In genomic region chr7:2730846-2731770, GRCh38 we compare ENCODE assay signal across 15 cellular contexts. TPM values are rescaled to one million over a fixed set of nuclear protein-coding genes. Genes with fewer than 3 reads are reported as not detected.
DNase-seq lines count a peak whose midpoint lies in the region; ATAC-seq and TF ChIP-seq lines count a peak whose summit lies in the region.
"Had no signal": no experiment of that assay in that cellular context is flagged by ENCODE, and none has a peak within 500 bp of the region (broad histone marks: within the 10 kb centered on the region; RNA-seq: fewer than 3 reads in every experiment).

No MANE protein-coding gene starts in this region.

- no peak overlapping the region for H2AFZ ChIP-seq in DND-41 (ENCODE audit: low read depth, low read length)
- no peak overlapping the region for H2AFZ ChIP-seq in Loucy (ENCODE audit: low read length)
- no peak overlapping the region for H2AFZ ChIP-seq in neural progenitor cell (replicated peaks)

- H3K9me3 Mint-ChIP-seq in neural progenitor cell = no peaks in the 10 kb centered on the region
- H3K9me3 Mint-ChIP-seq: activated CD4-positive, alpha-beta T cell treated with anti-CD3 and anti-CD28 coated beads, Interleukin-2, amount 10 ng/mL, durations not matched to agents 7 days and 5 days; nephron had no signal

- no peak overlapping the region for H3K9ac ChIP-seq in DND-41 (ENCODE audit: low read depth, low read length)
- H3K9ac ChIP-seq in Loucy (ENCODE audit: low read depth, low read length, poor library complexity, severe bottlenecking) = peak overlapping the region; percentile 83
- no peak overlapping the region for H3K9ac ChIP-seq in neural progenitor cell

- H3K4me2 ChIP-seq in DND-41 (ENCODE audit: insufficient read depth, low read length) (no peak overlapping the region), Loucy (ENCODE audit: low read depth, low read length, poor library complexity, severe bottlenecking) (peak overlapping the region; percentile 64), neural progenitor cell (no peak overlapping the region)

- DNase-seq in DND-41 = no peak
- DNase-seq in esophagus squamous epithelium (lab: John Stamatoyannopoulos, UW) = no peak
- DNase-seq in sigmoid colon = peak; percentile 66
- DNase-seq in neural progenitor cell (ENCODE audit: low spot score) = no peak
- DNase-seq in SHP77 (lab: John Stamatoyannopoulos, UW) = no peak
- no peak for DNase-seq in COLO668 (lab: John Stamatoyannopoulos, UW; ENCODE audit: unreplicated experiment)
- DNase-seq: activated CD4-positive, alpha-beta T cell treated with anti-CD3 and anti-CD28 coated beads, Interleukin-2, amount 10 ng/mL, durations not matched to agents 7 days and 5 days; activated naive CD4-positive, alpha-beta T cell treated with Interleukin-2 at 50 U/mL for 16 hours; lower lobe of right lung; NCI-H1092; SHP77 treated with DMSO at 0.1 percent for 48 hours; stimulated activated naive B cell treated with anti-CD40 and anti-IgM and Interleukin-4, amounts not matched to agents 10 μg/mL and 1 μg/mL and 100 μg/mL, for 72 hours; T1000 had no signal

- peaks cover 37% of the 10 kb centered on the region for H3K4me1 ChIP-seq in DND-41 (ENCODE audit: insufficient read depth, low read length)
- peaks cover 44% of the 10 kb centered on the region for H3K4me1 ChIP-seq in Loucy (ENCODE audit: insufficient read depth, low read length, poor library complexity, severe bottlenecking)
- H3K4me1 ChIP-seq in esophagus squamous epithelium = peaks cover 17 to 58% (median 17%) of the 10 kb centered on the region in 3 donors
- H3K4me1 ChIP-seq in sigmoid colon = peaks cover 0 to 73% (median 64%) of the 10 kb centered on the region in 4 donors
- no peaks in the 10 kb centered on the region for H3K4me1 ChIP-seq in neural progenitor cell

- H3K4me3 Mint-ChIP-seq in neural progenitor cell = no peak overlapping the region
- H3K4me3 Mint-ChIP-seq: activated CD4-positive, alpha-beta T cell treated with anti-CD3 and anti-CD28 coated beads, Interleukin-2, amount 10 ng/mL, durations not matched to agents 7 days and 5 days; stimulated activated naive B cell treated with anti-CD40 and anti-IgM and Interleukin-4, amounts not matched to agents 10 μg/mL and 1 μg/mL and 100 μg/mL, for 72 hours had no signal

- H3K4me1 Mint-ChIP-seq in neural progenitor cell = peaks cover 10% of the 10 kb centered on the region

- TF ChIP-seq CTCF in DND-41 (IDR thresholded peaks at IDR 0.05; ENCODE audit: borderline replicate concordance, extremely low read depth, low read length, poor library complexity, severe bottlenecking) (no peak), Loucy (conservative IDR thresholded peaks at IDR 0.05; ENCODE audit: low read length) (no peak), esophagus squamous epithelium (IDR thresholded peaks at IDR 0.05) (no peak), sigmoid colon (IDR thresholded peaks at IDR 0.05) (no peak), neural progenitor cell (IDR thresholded peaks at IDR 0.05) (no peak)

- H3K27ac ChIP-seq in DND-41 (ENCODE audit: low read length) = peak overlapping the region; percentile 7
- peak overlapping the region in 3 of 4 donors; percentile 68 to 72 (median 70) for H3K27ac ChIP-seq in esophagus squamous epithelium
- H3K27ac ChIP-seq in sigmoid colon = peak overlapping the region in 3 of 4 donors; percentile 82 to 92 (median 90)
- H3K27ac ChIP-seq in neural progenitor cell = no peak overlapping the region
- H3K27ac ChIP-seq: lower lobe of right lung had no signal

- 90 to 91% methylated on average over 28 to 39 of the region's 45 CpGs for WGBS in esophagus squamous epithelium, 2 donors
- WGBS in sigmoid colon, 2 donors = 96 to 97% methylated on average over 45 of the region's 45 CpGs

- H3K9me3 ChIP-seq in DND-41 (ENCODE audit: insufficient read depth, low read length, severe bottlenecking) (no peaks in the 10 kb centered on the region), Loucy (ENCODE audit: insufficient read depth, low read depth, low read length) (no peaks in the 10 kb centered on the region), esophagus squamous epithelium (peaks cover 0 to 10% (median 0%) of the 10 kb centered on the region in 3 donors), sigmoid colon (no peaks in the 10 kb centered on the region), neural progenitor cell (ENCODE audit: low read depth) (no peaks in the 10 kb centered on the region)
- H3K9me3 ChIP-seq: lower lobe of right lung had no signal

- no peaks in the 10 kb centered on the region for H3K9me2 ChIP-seq in Loucy (replicated peaks; ENCODE audit: low read depth, low read length)

- peaks cover 33% of the 10 kb centered on the region for H3K36me3 Mint-ChIP-seq in neural progenitor cell

- TF ChIP-seq POLR2A in esophagus squamous epithelium (IDR thresholded peaks at IDR 0.05) (no peak), sigmoid colon (IDR thresholded peaks at IDR 0.05) (no peak)

- H3F3A ChIP-seq in Loucy (ENCODE audit: low read depth) = peaks cover 9% of the 10 kb centered on the region
- H3F3A ChIP-seq in neural progenitor cell (ENCODE audit: low read depth) = no peaks in the 10 kb centered on the region

- H3K4me3 ChIP-seq in DND-41 (ENCODE audit: low read depth in 1 of 2, low read length in 2 of 2) (no peak overlapping the region), Loucy (ENCODE audit: low read length, poor library complexity, severe bottlenecking) (no peak overlapping the region), esophagus squamous epithelium (no peak overlapping the region), sigmoid colon (no peak overlapping the region), neural progenitor cell (no peak overlapping the region)
- H3K4me3 ChIP-seq: lower lobe of right lung had no signal

- H3K27me3 Mint-ChIP-seq in neural progenitor cell (ENCODE audit: insufficient read depth, low read depth) = peaks cover 2% of the 10 kb centered on the region
- H3K27me3 Mint-ChIP-seq: activated CD4-positive, alpha-beta T cell treated with anti-CD3 and anti-CD28 coated beads, Interleukin-2, amount 10 ng/mL, durations not matched to agents 7 days and 5 days; stimulated activated naive B cell treated with anti-CD40 and anti-IgM and Interleukin-4, amounts not matched to agents 10 μg/mL and 1 μg/mL and 100 μg/mL, for 72 hours had no signal

- H3K36me3 ChIP-seq in DND-41 (ENCODE audit: insufficient read depth, low read length) (peaks cover 34% of the 10 kb centered on the region), Loucy (ENCODE audit: insufficient read depth, low read length) (peaks cover 66% of the 10 kb centered on the region; the same call in 1 of the 2 replicates), esophagus squamous epithelium (peaks cover 0 to 27% (median 0%) of the 10 kb centered on the region in 3 donors), sigmoid colon (peaks cover 0 to 22% (median 2%) of the 10 kb centered on the region in 4 donors), neural progenitor cell (peaks cover 4% of the 10 kb centered on the region)

- no peak overlapping the region for H3K27ac Mint-ChIP-seq in neural progenitor cell
- H3K27ac Mint-ChIP-seq: activated CD4-positive, alpha-beta T cell treated with anti-CD3 and anti-CD28 coated beads, Interleukin-2, amount 10 ng/mL, durations not matched to agents 7 days and 5 days had no signal

- H3K79me2 ChIP-seq in DND-41 (ENCODE audit: insufficient read depth, low read length) (peaks cover 12% of the 10 kb centered on the region; the same call in 1 of the 2 replicates), Loucy (ENCODE audit: insufficient read depth, low read length) (peaks cover 45% of the 10 kb centered on the region), neural progenitor cell (ENCODE audit: low read depth) (no peaks in the 10 kb centered on the region)

- TF ChIP-seq EP300 in sigmoid colon (IDR thresholded peaks at IDR 0.05) = no peak

- no peaks in the 10 kb centered on the region for H3K27me3 ChIP-seq in DND-41 (ENCODE audit: insufficient read depth, low read length, poor library complexity)
- no peaks in the 10 kb centered on the region for H3K27me3 ChIP-seq in Loucy (ENCODE audit: insufficient read depth, low read length, poor library complexity, severe bottlenecking)
- H3K27me3 ChIP-seq in esophagus squamous epithelium = no peaks in the 10 kb centered on the region
- no peaks in the 10 kb centered on the region for H3K27me3 ChIP-seq in sigmoid colon
- no peaks in the 10 kb centered on the region for H3K27me3 ChIP-seq in neural progenitor cell

- no peak for ATAC-seq in DND-41 (ENCODE audit: insufficient read depth, low read depth)
- ATAC-seq: stimulated activated naive B cell treated with anti-CD40 and anti-IgM and Interleukin-4, amounts not matched to agents 10 μg/mL and 1 μg/mL and 100 μg/mL, for 72 hours had no signal

- H4K20me1 ChIP-seq in DND-41 (ENCODE audit: insufficient read depth, low read length) (no peaks in the 10 kb centered on the region), Loucy (ENCODE audit: insufficient read depth, low read length, poor library complexity, severe bottlenecking) (no peaks in the 10 kb centered on the region), neural progenitor cell (ENCODE audit: low read depth) (peaks cover 12% of the 10 kb centered on the region)

- intact Hi-C loops in esophagus squamous epithelium (cut with DNase I) (no loop called here), sigmoid colon (cut with DNase I) (no loop called here)

RNA-seq across cellular contexts. Expression of gene AMZ1, which starts 43.1 kb away (rescaled TPM):
- total RNA-seq in esophagus squamous epithelium = under 1 TPM in 2 of 4 donors, not detected in 2; 0.12 to 0.19 TPM
- 1 to 10 TPM in 1 of 4 donors, under 1 TPM in 1, not detected in 2; 0.41 to 1.4 TPM for total RNA-seq in sigmoid colon
- polyA plus RNA-seq in sigmoid colon = under 1 TPM in 2 of 3 donors, not detected in 1; under 0.01 to 0.16 TPM
- 0.09 TPM in 1 of 2 replicates, not detected in the other for total RNA-seq in neural progenitor cell (ENCODE audit: low replicate concordance)
